Comparison of ENCODE assay signal across 23 cellular contexts in the genomic region with DNA sequence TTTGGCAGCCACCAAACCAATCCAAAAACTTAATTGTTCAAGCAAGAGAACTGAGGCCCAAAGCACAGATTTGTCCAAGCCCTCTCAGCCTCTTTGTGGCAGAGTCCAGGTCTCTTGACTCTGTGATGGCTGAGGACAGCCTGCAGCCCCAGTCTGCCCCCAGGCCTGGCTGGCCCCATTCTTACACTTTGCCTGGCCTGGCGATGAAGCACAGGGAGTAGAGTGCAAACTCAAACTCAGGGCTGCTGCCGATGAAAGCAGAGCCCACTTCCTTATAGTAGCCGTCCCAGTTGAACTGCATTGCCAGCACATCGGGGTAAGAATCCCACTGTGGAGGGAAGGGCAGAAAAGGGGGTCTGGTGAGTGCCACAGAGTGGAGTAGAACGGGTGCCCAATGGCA. TPM values are rescaled to one million over a fixed set of nuclear protein-coding genes. Genes with fewer than 3 reads are reported as not detected.
"Had no signal": no experiment of that assay in that cellular context is flagged by ENCODE, and none has a peak within 500 bp of the region (broad histone marks: within the 10 kb centered on the region; RNA-seq: fewer than 3 reads in every experiment).

No MANE protein-coding gene starts in this region.

- H3K4me3 Mint-ChIP-seq: activated CD4-positive, alpha-beta memory T cell treated with anti-CD3 and anti-CD28 coated beads for 36 hours; activated naive CD8-positive, alpha-beta T cell treated with anti-CD3 and anti-CD28 coated beads, Interleukin-2, amount 10 ng/mL, durations not matched to agents 7 days and 5 days; activated T-cell treated with anti-CD3 and anti-CD28 coated beads, Interleukin-2, amount 50 U/mL, for 72 hours; T-helper 17 cell; WTC11 had no signal

- H3K9me3 Mint-ChIP-seq: activated CD4-positive, alpha-beta memory T cell treated with anti-CD3 and anti-CD28 coated beads for 36 hours; activated naive CD8-positive, alpha-beta T cell treated with anti-CD3 and anti-CD28 coated beads, Interleukin-2, amount 10 ng/mL, durations not matched to agents 7 days and 5 days; activated T-cell treated with anti-CD3 and anti-CD28 coated beads, Interleukin-2, amount 50 U/mL, for 72 hours; WTC11 had no signal

- DNase-seq: activated CD4-positive, alpha-beta memory T cell treated with anti-CD3 and anti-CD28 coated beads for 36 hours; activated CD4-positive, alpha-beta T cell treated with anti-CD3 and anti-CD28 coated beads for 48 hours; activated CD4-positive, CD25-positive, alpha-beta regulatory T cell treated with anti-CD3 and anti-CD28 coated beads, Interleukin-2, amount 50 U/mL, for 72 hours; activated naive CD4-positive, alpha-beta T cell treated with anti-CD3 and anti-CD28 coated beads, Interleukin-2, amount 50 U/mL, for 16 hours; activated naive CD8-positive, alpha-beta T cell treated with anti-CD3 and anti-CD28 coated beads, Interleukin-2, amount 10 ng/mL, durations not matched to agents 7 days and 5 days; activated T-cell treated with anti-CD3 and anti-CD28 coated beads, Interleukin-2, amount 50 U/mL, for 72 hours; adrenal gland; anterior cingulate cortex; cerebellar nuclear complex; MM.1S; NCI-H1105 treated with DMSO at 0.1 percent for 48 hours; NCI-H1436 treated with DMSO at 0.1 percent for 48 hours; NCI-H187 treated with DMSO at 0.1 percent for 48 hours; NCI-H2081 treated with DMSO at 0.1 percent for 48 hours; NCI-H446; NCI-H524; PC-9; SHP77 treated with DMSO at 0.1 percent for 48 hours; T-helper 17 cell; T-helper 9 cell had no signal

- H3K27ac Mint-ChIP-seq: activated CD4-positive, alpha-beta memory T cell treated with anti-CD3 and anti-CD28 coated beads for 36 hours; activated naive CD8-positive, alpha-beta T cell treated with anti-CD3 and anti-CD28 coated beads, Interleukin-2, amount 10 ng/mL, durations not matched to agents 7 days and 5 days; activated T-cell treated with anti-CD3 and anti-CD28 coated beads, Interleukin-2, amount 50 U/mL, for 72 hours; T-helper 17 cell; WTC11 had no signal

- H3K9me3 ChIP-seq: adrenal gland had no signal

- H3K36me3 ChIP-seq: adrenal gland had no signal

- H3K27me3 Mint-ChIP-seq: activated CD4-positive, alpha-beta memory T cell treated with anti-CD3 and anti-CD28 coated beads for 36 hours; activated naive CD8-positive, alpha-beta T cell treated with anti-CD3 and anti-CD28 coated beads, Interleukin-2, amount 10 ng/mL, durations not matched to agents 7 days and 5 days; T-helper 17 cell had no signal

- H3K27me3 ChIP-seq: adrenal gland had no signal

- H3K36me3 Mint-ChIP-seq: activated CD4-positive, alpha-beta memory T cell treated with anti-CD3 and anti-CD28 coated beads for 36 hours; WTC11 had no signal

- H3K27ac ChIP-seq: adrenal gland, PC-9 had no signal

- ATAC-seq: activated T-cell treated with anti-CD3 and anti-CD28 coated beads, Interleukin-2, amount 50 U/mL, for 72 hours; T-helper 17 cell; WTC11 had no signal

- H3K4me3 ChIP-seq: adrenal gland, PC-9 had no signal

RNA-seq across cellular contexts. Expression of gene ENDOU, which starts 13.8 kb away (rescaled TPM):
- total RNA-seq: activated CD4-positive, alpha-beta memory T cell treated with anti-CD3 and anti-CD28 coated beads for 36 hours; activated CD8-positive, alpha-beta memory T cell treated with anti-CD3 and anti-CD28 coated beads for 36 hours; SK-MEL-5; WTC11 had no signal
